20 cellular contexts compared by ENCODE assay signal in genomic region chr4:32003548-32003947, GRCh38.
"Had no signal": no experiment of that assay in that cellular context is flagged by ENCODE, and none has a peak within 500 bp of the region (broad histone marks: within the 10 kb centered on the region; RNA-seq: fewer than 3 reads in every experiment).

No MANE protein-coding gene starts in this region.

- ATAC-seq: activated naive CD4-positive, alpha-beta T cell treated with anti-CD3 and anti-CD28 coated beads, Interleukin-2, amount 50 U/mL, for 72 hours; esophagus mucosa; gastrocnemius medialis; left lung; right lobe of liver; stimulated activated naive CD8-positive, alpha-beta T cell treated with anti-CD3 and anti-CD28 coated beads, Interleukin-15, amount 100 ng/mL, for 72 hours had no signal

- DNase-seq: activated CD4-positive, alpha-beta T cell treated with anti-CD3 and anti-CD28 coated beads, Interleukin-2, amount 50 U/mL, for 48 hours; activated CD4-positive, CD25-positive, alpha-beta regulatory T cell treated with anti-CD3 and anti-CD28 coated beads, Interleukin-2, amount 50 U/mL, for 72 hours; activated gamma-delta T cell treated with Interleukin-2 at 50 U/mL for 16 hours; adrenal gland; gastrocnemius medialis; head of caudate nucleus; left lung; midbrain; right lobe of liver; small intestine; stimulated activated CD4-positive, alpha-beta T cell treated with anti-CD3 and anti-CD28 coated beads, Interleukin-15, amount 100 ng/mL, for 24 hours; stimulated activated CD4-positive, alpha-beta T cell treated with anti-CD3 and anti-CD28 coated beads, Interleukin-2, amount 100 ng/mL, for 48 hours; stimulated activated naive CD8-positive, alpha-beta T cell treated with anti-CD3 and anti-CD28 coated beads, Interleukin-15, amount 100 ng/mL, for 72 hours had no signal

- H3K4me1 ChIP-seq: adrenal gland, breast epithelium, gastrocnemius medialis, left lung, parathyroid adenoma, right lobe of liver had no signal

- FAIRE-seq: astrocyte, endometrium, small intestine had no signal

- H3K4me3 ChIP-seq: adrenal gland, breast epithelium, coronary artery, gastrocnemius medialis, left lung, right lobe of liver had no signal

- H3K36me3 ChIP-seq: adrenal gland, gastrocnemius medialis, left lung, right lobe of liver had no signal

- H3K27me3 ChIP-seq: adrenal gland, breast epithelium, gastrocnemius medialis, left lung, right lobe of liver had no signal

- H3K9me3 ChIP-seq: adrenal gland, breast epithelium, gastrocnemius medialis, left lung, right lobe of liver had no signal

- H3K27ac ChIP-seq: adrenal gland, breast epithelium, coronary artery, gastrocnemius medialis, left lung, parathyroid adenoma, right lobe of liver had no signal
